21 cellular contexts compared by ENCODE assay signal in genomic region chr6:52741872-52742271, GRCh38. TPM values are rescaled to one million over a fixed set of nuclear protein-coding genes. Genes with fewer than 3 reads are reported as not detected.
"Had no signal": no experiment of that assay in that cellular context is flagged by ENCODE, and none has a peak within 500 bp of the region (broad histone marks: within the 10 kb centered on the region; RNA-seq: fewer than 3 reads in every experiment).

No MANE protein-coding gene starts in this region.

- DNase-seq: activated CD4-positive, alpha-beta T cell treated with anti-CD3 and anti-CD28 coated beads, Interleukin-2, amount 10 ng/mL, durations not matched to agents 7 days and 5 days; activated CD8-positive, alpha-beta memory T cell treated with anti-CD3 and anti-CD28 coated beads, Interleukin-2, amount 50 U/mL, for 48 hours; activated gamma-delta T cell; activated T-cell treated with anti-CD3 and anti-CD28 coated beads, Interleukin-2, amount 50 U/mL, for 72 hours; amniotic stem cell; body of pancreas; effector memory CD4-positive, alpha-beta T cell; left lung; natural killer cell; retina; stimulated activated CD4-positive, alpha-beta T cell treated with anti-CD3 and anti-CD28 coated beads, Interleukin-4, amount 100 ng/mL, for 1 hour; stimulated activated naive B cell treated with anti-CD40 and anti-IgM and Interleukin-4, amounts not matched to agents 10 μg/mL and 1 μg/mL and 100 μg/mL, for 72 hours; uterus had no signal

- H3K36me3 Mint-ChIP-seq: activated naive CD8-positive, alpha-beta T cell; natural killer cell; stimulated activated naive B cell treated with anti-CD40 and anti-IgM and Interleukin-4, amounts not matched to agents 10 μg/mL and 1 μg/mL and 100 μg/mL, for 72 hours had no signal

- H3K27me3 ChIP-seq: body of pancreas, gastroesophageal sphincter, left lung, neutrophil, tibial nerve, uterus had no signal

- FAIRE-seq: islet of Langerhans had no signal

- H3K9me3 Mint-ChIP-seq: activated CD4-positive, alpha-beta T cell treated with anti-CD3 and anti-CD28 coated beads, Interleukin-2, amount 10 ng/mL, durations not matched to agents 7 days and 5 days; natural killer cell had no signal

- H3K4me3 Mint-ChIP-seq: activated CD4-positive, alpha-beta T cell treated with anti-CD3 and anti-CD28 coated beads, Interleukin-2, amount 10 ng/mL, durations not matched to agents 7 days and 5 days; activated naive CD8-positive, alpha-beta T cell; activated T-cell treated with anti-CD3 and anti-CD28 coated beads, Interleukin-2, amount 50 U/mL, for 72 hours; memory B cell; natural killer cell; stimulated activated naive B cell treated with anti-CD40 and anti-IgM and Interleukin-4, amounts not matched to agents 10 μg/mL and 1 μg/mL and 100 μg/mL, for 72 hours had no signal

- H3K9me3 ChIP-seq: body of pancreas, neutrophil, uterus had no signal

- H3K27me3 Mint-ChIP-seq: activated CD4-positive, alpha-beta T cell treated with anti-CD3 and anti-CD28 coated beads, Interleukin-2, amount 10 ng/mL, durations not matched to agents 7 days and 5 days had no signal

- H3K27ac Mint-ChIP-seq: activated CD4-positive, alpha-beta T cell treated with anti-CD3 and anti-CD28 coated beads, Interleukin-2, amount 10 ng/mL, durations not matched to agents 7 days and 5 days; activated naive CD8-positive, alpha-beta T cell; activated T-cell treated with anti-CD3 and anti-CD28 coated beads, Interleukin-2, amount 50 U/mL, for 72 hours; memory B cell; natural killer cell; stimulated activated naive B cell treated with anti-CD40 and anti-IgM and Interleukin-4, amounts not matched to agents 10 μg/mL and 1 μg/mL and 100 μg/mL, for 72 hours had no signal

- H3K4me1 Mint-ChIP-seq: activated CD4-positive, alpha-beta T cell treated with anti-CD3 and anti-CD28 coated beads, Interleukin-2, amount 10 ng/mL, durations not matched to agents 7 days and 5 days; natural killer cell; stimulated activated naive B cell treated with anti-CD40 and anti-IgM and Interleukin-4, amounts not matched to agents 10 μg/mL and 1 μg/mL and 100 μg/mL, for 72 hours had no signal

- H3K27ac ChIP-seq: body of pancreas, gastroesophageal sphincter, left lung, neutrophil, tibial nerve, uterus had no signal

- H3K36me3 ChIP-seq: gastroesophageal sphincter, left lung, neutrophil, tibial nerve, uterus had no signal

- H3K4me3 ChIP-seq: body of pancreas, gastroesophageal sphincter, left lung, tibial nerve, uterus had no signal

- H3K4me1 ChIP-seq: gastroesophageal sphincter, left lung, tibial nerve, uterus had no signal

- ATAC-seq: activated T-cell treated with anti-CD3 and anti-CD28 coated beads, Interleukin-2, amount 50 U/mL, for 72 hours; body of pancreas; gastroesophageal sphincter; left lung; natural killer cell; stimulated activated naive B cell treated with anti-CD40 and anti-IgM and Interleukin-4, amounts not matched to agents 10 μg/mL and 1 μg/mL and 100 μg/mL, for 72 hours had no signal

RNA-seq across cellular contexts. Expression of gene GSTA2, which starts 21.4 kb away (rescaled TPM):
- total RNA-seq: activated CD4-positive, alpha-beta T cell treated with anti-CD3 and anti-CD28 coated beads, Interleukin-2, amount 10 ng/mL, durations not matched to agents 7 days and 5 days; activated T-cell treated with anti-CD3 and anti-CD28 coated beads, Interleukin-2, amount 50 U/mL, for 72 hours; natural killer cell; subcutaneous adipose tissue; T-helper 2 cell treated with Interferon-gamma antibody and Interleukin-4, amounts not matched to agents 100 ng/mL and 5 ng/mL, for 36 hours; tibial nerve; uterus had no signal
